10 cellular contexts compared by ENCODE assay signal in the genomic region with DNA sequence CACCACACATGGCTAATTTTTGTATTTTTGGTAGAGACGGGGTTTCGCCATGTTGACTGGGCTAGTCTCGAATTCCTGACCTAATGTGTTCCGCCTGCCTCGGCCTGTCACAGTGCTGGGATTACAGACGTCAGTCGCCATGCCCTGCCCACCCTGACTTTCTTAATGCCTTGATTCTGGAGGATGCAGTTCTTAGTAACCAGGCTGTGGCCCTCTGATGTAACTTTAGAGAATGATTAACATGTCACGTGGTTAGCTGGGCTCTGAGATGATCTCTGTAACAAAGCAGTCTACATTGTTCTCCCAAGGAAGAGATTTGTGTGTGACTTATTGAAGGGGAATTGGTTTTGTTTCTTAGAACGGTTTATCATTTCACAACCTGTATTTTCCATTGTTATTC. TPM values are rescaled to one million over a fixed set of nuclear protein-coding genes. Genes with fewer than 3 reads are reported as not detected.
DNase-seq lines count a peak whose midpoint lies in the region; ATAC-seq, FAIRE-seq and TF ChIP-seq lines count a peak whose summit lies in the region.
"Had no signal": no experiment of that assay in that cellular context is flagged by ENCODE, and none has a peak within 500 bp of the region (broad histone marks: within the 10 kb centered on the region; RNA-seq: fewer than 3 reads in every experiment).

No MANE protein-coding gene starts in this region.

- FAIRE-seq in A549 (lab: Jason Lieb, UNC): no peak
- peak; percentile 74 for FAIRE-seq in frontal cortex (lab: Jason Lieb, UNC)

- H3K27me3 ChIP-seq in prostate gland (replicated peaks; ENCODE audit: insufficient read depth): no peaks in the 10 kb centered on the region

- H3K4me2 ChIP-seq in A549: peak overlapping the region; percentile 52

- POLR2A ChIA-PET in A549 (lab: Yijun Ruan, JAX): no interaction called here

- H3K9me3 ChIP-seq in A549 (no peaks in the 10 kb centered on the region), prostate gland (no peaks in the 10 kb centered on the region)

- TF ChIP-seq POLR2A in A549 (IDR thresholded peaks at IDR 0.05; ENCODE audit: low read length) (no peak), prostate gland (IDR thresholded peaks at IDR 0.05) (no peak)

- no peak for TF ChIP-seq EP300 in A549 (IDR thresholded peaks at IDR 0.05)

- 44% methylated on average over 9 of the region's 9 CpGs for WGBS in A549 (ENCODE audit: missing lambda C conversion rate)
- 81% methylated on average over 9 of the region's 9 CpGs for WGBS in prostate gland

- peak; percentile 66 to 79; a peak in 5 of 6 replicates for ATAC-seq in A549
- peak; percentile 67 for ATAC-seq in GM21619 (IDR thresholded peaks at IDR 0.05; ENCODE audit: unreplicated experiment)

- CTCF ChIA-PET in A549 (lab: Yijun Ruan, JAX): no interaction called here

- no peak for TF ChIP-seq RAD21 in A549 (conservative IDR thresholded peaks at IDR 0.05 in 1 of 2, IDR thresholded peaks at IDR 0.05 in 1 of 2)

- peak overlapping the region; percentile 16 to 56; a peak in 2 of 6 replicates for H3K27ac ChIP-seq in A549
- no peak overlapping the region for H3K27ac ChIP-seq in prostate gland

- intact Hi-C loops in prostate gland (cut with DNase I): no loop called here

- no peak for TF ChIP-seq CTCF in A549 (IDR thresholded peaks at IDR 0.05)
- no peak for TF ChIP-seq CTCF in prostate gland (IDR thresholded peaks at IDR 0.05)

- H3K36me3 ChIP-seq in prostate gland: no peaks in the 10 kb centered on the region

- DNase-seq in A549 (ENCODE audit: low read depth in 1 of 2, low spot score in 1 of 2) (peak; percentile 32 to 65), NCI-H82 treated with DMSO at 0.1 percent for 48 hours (lab: John Stamatoyannopoulos, UW; ENCODE audit: unreplicated experiment) (peak; percentile 17), frontal cortex (ENCODE audit: low spot score in 2 of 2) (no peak), prostate gland (ENCODE audit: low spot score) (no peak), T-helper 9 cell (no peak), NCI-H187 (lab: John Stamatoyannopoulos, UW) (no peak), NCI-H524 treated with DMSO at 0.1 percent for 48 hours (lab: John Stamatoyannopoulos, UW) (no peak)
- DNase-seq: central memory CD4-positive, alpha-beta T cell; NCI-H510A had no signal

- H3K4me1 ChIP-seq in A549: peaks cover 8% of the 10 kb centered on the region; the same call in 2 of the 3 replicates
- no peaks in the 10 kb centered on the region for H3K4me1 ChIP-seq in prostate gland (replicated peaks)

- H3K4me3 ChIP-seq in A549 (no peak overlapping the region), prostate gland (no peak overlapping the region)

TF ChIP-seq in A549, 52 proteins besides CTCF, POLR2A, EP300 and RAD21:
- no peak for TF ChIP-seq ZFP36 (IDR thresholded peaks at IDR 0.05; ENCODE audit: borderline replicate concordance, partially characterized antibody)
- no peak for TF ChIP-seq CBX2 (IDR thresholded peaks at IDR 0.05; ENCODE audit: borderline replicate concordance, low read depth)
- TF ChIP-seq, protein P1, sequence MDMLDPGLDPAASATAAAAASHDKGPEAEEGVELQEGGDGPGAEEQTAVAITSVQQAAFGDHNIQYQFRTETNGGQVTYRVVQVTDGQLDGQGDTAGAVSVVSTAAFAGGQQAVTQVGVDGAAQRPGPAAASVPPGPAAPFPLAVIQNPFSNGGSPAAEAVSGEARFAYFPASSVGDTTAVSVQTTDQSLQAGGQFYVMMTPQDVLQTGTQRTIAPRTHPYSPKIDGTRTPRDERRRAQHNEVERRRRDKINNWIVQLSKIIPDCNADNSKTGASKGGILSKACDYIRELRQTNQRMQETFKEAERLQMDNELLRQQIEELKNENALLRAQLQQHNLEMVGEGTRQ (IDR thresholded peaks at IDR 0.05): peak; percentile 71

RNA-seq across cellular contexts. Expression of a gene that starts 30.6 kb away (rescaled TPM):
- 3.1 and 7.1 TPM in 2 replicates for polyA plus RNA-seq in A549 (2011; rRNA removed)
- polyA plus RNA-seq in A549 (2012; cell fraction: cytosol; rRNA removed): 0.42 and 0.48 TPM in 2 replicates
- polyA plus RNA-seq in A549 (2012; cell fraction: nucleus; rRNA removed): 0.55 and 1.1 TPM in 2 replicates
- polyA plus RNA-seq in A549 (2017; fragmentation: RNase III; extraction: RNeasy Plus Mini Kit Qiagen cat#74134 plus additional on column Dnase treatment): 1.0 to 1.5 TPM (median 1.4 TPM) in 3 replicates
- polyA minus RNA-seq in A549 (2011; rRNA and poly(A)+ RNA removed): 16.7 and 17.8 TPM in 2 replicates
- total RNA-seq in frontal cortex: 477 TPM
- 10 to 100 TPM in 1 of 2 donors, 1 to 10 TPM in 1; 3.5 to 26.0 TPM for total RNA-seq in prostate gland

Comparison
In these comparisons a context has a peak if more than half of its experiments do, and no peak if none do; other contexts are left out.
1. DNase-seq: peak in A549 (2 of 2) and NCI-H82 treated with DMSO at 0.1 percent for 48 hours (single experiment); none in frontal cortex (0 of 2), prostate gland (single experiment), T-helper 9 cell (single experiment), NCI-H187 (0 of 2) and NCI-H524 treated with DMSO at 0.1 percent for 48 hours (single experiment).
2. H3K27ac ChIP-seq: peak in A549 (2 of 2); none in prostate gland (0 of 2).
3. RNA of a gene that starts 30.6 kb away (total RNA-seq): 477 TPM in frontal cortex (single experiment); 3.5 to 26.0 TPM in prostate gland; every median in the first group is over 10 times any median in the second.